In the genomic region with DNA sequence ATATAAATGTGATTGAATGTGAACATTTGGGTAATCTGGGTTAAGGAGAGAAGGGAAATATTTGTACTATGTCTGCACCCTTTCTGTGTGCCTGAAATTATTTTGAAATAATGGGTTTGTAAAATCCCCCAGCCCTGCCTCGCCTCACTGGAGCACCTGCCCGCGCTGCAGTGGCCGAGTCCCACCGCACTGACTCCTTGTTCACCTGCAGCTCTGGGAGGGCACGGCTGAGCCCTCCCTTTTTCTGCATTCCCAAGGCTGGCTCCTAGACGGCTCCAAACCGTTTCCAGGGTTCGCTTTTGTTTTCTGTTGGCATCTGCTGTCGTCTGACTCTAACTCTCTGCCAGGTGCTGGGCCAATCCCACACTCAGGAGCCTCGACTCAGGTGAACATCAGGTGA, we compare ENCODE assay signal across 21 cellular contexts. TPM values are rescaled to one million over a fixed set of nuclear protein-coding genes. Genes with fewer than 3 reads are reported as not detected.
DNase-seq lines count a peak whose midpoint lies in the region; ATAC-seq, FAIRE-seq and TF ChIP-seq lines count a peak whose summit lies in the region.
"Had no signal": no experiment of that assay in that cellular context is flagged by ENCODE, and none has a peak within 500 bp of the region (broad histone marks: within the 10 kb centered on the region; RNA-seq: fewer than 3 reads in every experiment).

No MANE protein-coding gene starts in this region.

- TF ChIP-seq CTCF in natural killer cell (IDR thresholded peaks at IDR 0.05): no peak
- TF ChIP-seq CTCF in H1 (IDR thresholded peaks at IDR 0.05; ENCODE audit: control extremely low read depth in 1 of 3, insufficient read depth in 1 of 3, low read depth in 1 of 3, low read length in 3 of 3): no peak
- TF ChIP-seq CTCF in ascending aorta (IDR thresholded peaks at IDR 0.05): no peak

- no peaks in the 10 kb centered on the region for H3K4me1 ChIP-seq in H1 (replicated peaks in 1 of 4; ENCODE audit: control insufficient read depth in 3 of 4, insufficient read depth in 4 of 4, low read length in 3 of 4)
- no peaks in the 10 kb centered on the region for H3K4me1 ChIP-seq in ascending aorta
- H3K4me1 ChIP-seq: HAP-1 had no signal

- no peak for TF ChIP-seq POLR2A in H1 (IDR thresholded peaks at IDR 0.05; ENCODE audit: control extremely low read depth in 1 of 2, low read depth in 2 of 2, low read length in 2 of 2)

- no peaks in the 10 kb centered on the region for H3K23me2 ChIP-seq in H1 (ENCODE audit: low read depth, low read length)

- H3K18ac ChIP-seq in H1 (ENCODE audit: extremely low read depth, low read length): no peak overlapping the region

- no peak for FAIRE-seq in H1 (lab: Jason Lieb, UNC)
- FAIRE-seq: A549, GM12892, GM19239, HepG2, HTR-8/SVneo had no signal

- H3K4me1 Mint-ChIP-seq in natural killer cell treated with Interleukin-12 subunit alpha and Interleukin-12 subunit beta and Interleukin-15 and Interleukin-18, amount 100 ng/mL, for 72 hours (ENCODE audit: low read depth in 2 of 2): no peaks in the 10 kb centered on the region
- no peaks in the 10 kb centered on the region for H3K4me1 Mint-ChIP-seq in natural killer cell
- H3K4me1 Mint-ChIP-seq: CD4-positive, alpha-beta memory T cell had no signal

- H3K79me1 ChIP-seq in H1 (ENCODE audit: low read depth, low read length): no peaks in the 10 kb centered on the region

- no peak overlapping the region for H3K23ac ChIP-seq in H1 (ENCODE audit: insufficient read length)

- H2AK5ac ChIP-seq in H1 (ENCODE audit: low read depth, low read length): no peak overlapping the region

- no peak for TF ChIP-seq EP300 in H1 (IDR thresholded peaks at IDR 0.05; ENCODE audit: borderline replicate concordance in 1 of 2, low read depth in 2 of 2, low read length in 2 of 2)

- H3K27me3 ChIP-seq in H1 (replicated peaks in 1 of 4; ENCODE audit: control insufficient read depth in 3 of 4, extremely low read depth in 1 of 4, insufficient read depth in 3 of 4, low read length in 3 of 4) (no peaks in the 10 kb centered on the region), ascending aorta (no peaks in the 10 kb centered on the region)
- H3K27me3 ChIP-seq: BE2C had no signal

- no peak overlapping the region for H4K5ac ChIP-seq in H1 (ENCODE audit: insufficient read length, low read depth, low read length)

- H3K9ac ChIP-seq in H1 (replicated peaks in 1 of 4; ENCODE audit: extremely low read depth in 1 of 4, low read depth in 3 of 4, low read length in 3 of 4): no peak overlapping the region
- H3K9ac ChIP-seq: GM23248 had no signal

- intact Hi-C loops in natural killer cell (cut with micrococcal nuclease) (no loop called here), ascending aorta (cut with DNase I) (no loop called here)

- no peak overlapping the region for H3K27ac ChIP-seq in H1 (ENCODE audit: low read depth, low read length)
- H3K27ac ChIP-seq in ascending aorta: no peak overlapping the region
- H3K27ac ChIP-seq: C4-2B had no signal

- H2BK20ac ChIP-seq in H1 (ENCODE audit: low read length): no peak overlapping the region

- peak; percentile 44 for DNase-seq in natural killer cell treated with Interleukin-12 subunit alpha and Interleukin-12 subunit beta and Interleukin-15 and Interleukin-18, amount 100 ng/mL, for 72 hours (ENCODE audit: low spot score)
- DNase-seq in natural killer cell (no peak), NCI-H1105 treated with DMSO at 0.1 percent for 48 hours (lab: John Stamatoyannopoulos, UW) (peak; percentile 67), H1 (ENCODE audit: low read depth in 1 of 2, low spot score in 2 of 2) (no peak), islet precursor cell (no peak), MV-4-11 (lab: John Stamatoyannopoulos, UW) (no peak), ascending aorta (ENCODE audit: low spot score in 2 of 2) (no peak)
- DNase-seq: BE2C; CD4-positive, alpha-beta memory T cell; DND-41; GDM1; HFFc6 had no signal

- no peak overlapping the region for H3K56ac ChIP-seq in H1 (replicated peaks; ENCODE audit: insufficient read length, low read depth, low read length)

- H4K8ac ChIP-seq in H1 (ENCODE audit: extremely low read depth, insufficient read depth, low read length): peak overlapping the region; percentile 41; the same call in 1 of the 2 replicates

- H2BK15ac ChIP-seq in H1 (ENCODE audit: low read length): no peak overlapping the region; the same call in 1 of the 2 replicates

- H3K4me3 Mint-ChIP-seq in natural killer cell treated with Interleukin-12 subunit alpha and Interleukin-12 subunit beta and Interleukin-15 and Interleukin-18, amount 100 ng/mL, for 72 hours: no peak overlapping the region
- H3K4me3 Mint-ChIP-seq in natural killer cell: no peak overlapping the region
- H3K4me3 Mint-ChIP-seq: CD4-positive, alpha-beta memory T cell; HFFc6 had no signal

- H2BK5ac ChIP-seq in H1 (ENCODE audit: low read depth, low read length): no peak overlapping the region

- no peaks in the 10 kb centered on the region for H3K36me3 Mint-ChIP-seq in natural killer cell treated with Interleukin-12 subunit alpha and Interleukin-12 subunit beta and Interleukin-15 and Interleukin-18, amount 100 ng/mL, for 72 hours
- no peaks in the 10 kb centered on the region for H3K36me3 Mint-ChIP-seq in natural killer cell
- H3K36me3 Mint-ChIP-seq: CD4-positive, alpha-beta memory T cell had no signal

- CTCF ChIA-PET in H1 (lab: Charles Lee; ENCODE audit: partially characterized antibody): no interaction called here

- H2AFZ ChIP-seq in H1 (ENCODE audit: low read length): no peak overlapping the region
- H2AFZ ChIP-seq: GM23248 had no signal

- no peak overlapping the region for H3K14ac ChIP-seq in H1 (ENCODE audit: insufficient read length)

- H3K36me3 ChIP-seq in H1 (ENCODE audit: control insufficient read depth in 2 of 4, insufficient read depth in 4 of 4, low read length in 3 of 4) (no peaks in the 10 kb centered on the region), ascending aorta (no peaks in the 10 kb centered on the region)
- H3K36me3 ChIP-seq: BE2C, HAP-1 had no signal

- no peak for TF ChIP-seq RAD21 in H1 (IDR thresholded peaks at IDR 0.05 in 1 of 2, conservative IDR thresholded peaks at IDR 0.05 in 1 of 2; ENCODE audit: low read depth in 2 of 2, low read length in 2 of 2)

- no peak for ATAC-seq in natural killer cell treated with Interleukin-12 subunit alpha and Interleukin-12 subunit beta and Interleukin-15 and Interleukin-18, amount 100 ng/mL, for 72 hours
- no peak for ATAC-seq in natural killer cell
- ATAC-seq: A549, HepG2 had no signal

- POLR2A ChIA-PET in H1 (lab: Charles Lee; ENCODE audit: partially characterized antibody): no interaction called here

- H3K9me3 ChIP-seq in H1 (ENCODE audit: insufficient read depth in 2 of 2, low read depth in 1 of 2, low read length in 1 of 2) (no peaks in the 10 kb centered on the region), ascending aorta (no peaks in the 10 kb centered on the region)
- H3K9me3 ChIP-seq: A549, BE2C, HAP-1 had no signal

- no peak overlapping the region for H3K27ac Mint-ChIP-seq in natural killer cell treated with Interleukin-12 subunit alpha and Interleukin-12 subunit beta and Interleukin-15 and Interleukin-18, amount 100 ng/mL, for 72 hours
- H3K27ac Mint-ChIP-seq in natural killer cell: no peak overlapping the region

- 88% methylated on average over 11 of the region's 11 CpGs; no CpG with 5 or more reads in 1 of the 2 experiments for WGBS in H1 (ENCODE audit: extremely low coverage in 1 of 2, insufficient coverage in 1 of 2, insufficient read length in 1 of 2, insufficient replicate concordance in 2 of 2, low coverage in 1 of 2, low lambda C conversion rate in 2 of 2, missing lambda C conversion rate in 1 of 2), 2 experiments

- no peak overlapping the region for H3K4me3 ChIP-seq in H1 (ENCODE audit: extremely low read depth in 1 of 4, insufficient read depth in 2 of 4, low read depth in 3 of 4, low read length in 4 of 4)
- H3K4me3 ChIP-seq in ascending aorta: no peak overlapping the region
- H3K4me3 ChIP-seq: A549, GM23248, HAP-1 had no signal

- no peak overlapping the region for H4K91ac ChIP-seq in H1 (replicated peaks; ENCODE audit: insufficient read length, low read length)

- peaks cover 9 to 14% of the 10 kb centered on the region in 2 donors for H3K27me3 Mint-ChIP-seq in natural killer cell treated with Interleukin-12 subunit alpha and Interleukin-12 subunit beta and Interleukin-15 and Interleukin-18, amount 100 ng/mL, for 72 hours
- peaks cover 2 to 17% of the 10 kb centered on the region in 2 donors for H3K27me3 Mint-ChIP-seq in natural killer cell (ENCODE audit: low read depth in 2 of 2)

- H4K20me1 ChIP-seq in H1 (replicated peaks in 1 of 2; ENCODE audit: control insufficient read depth in 1 of 2, insufficient read depth in 2 of 2, low read length in 2 of 2): no peaks in the 10 kb centered on the region

- no peak overlapping the region for H3K4ac ChIP-seq in H1 (replicated peaks; ENCODE audit: insufficient read length, low read depth, low read length)

- H2BK12ac ChIP-seq in H1 (ENCODE audit: low read depth, low read length): no peak overlapping the region

- no peaks in the 10 kb centered on the region for H3K9me3 Mint-ChIP-seq in natural killer cell treated with Interleukin-12 subunit alpha and Interleukin-12 subunit beta and Interleukin-15 and Interleukin-18, amount 100 ng/mL, for 72 hours
- no peaks in the 10 kb centered on the region for H3K9me3 Mint-ChIP-seq in natural killer cell
- H3K9me3 Mint-ChIP-seq: HFFc6 had no signal

- H3K4me2 ChIP-seq in H1 (ENCODE audit: insufficient read depth in 1 of 2, low read depth in 2 of 2, low read length in 2 of 2): no peak overlapping the region

- no peak overlapping the region for H2BK120ac ChIP-seq in H1 (replicated peaks; ENCODE audit: low read depth, low read length)

- H3K79me2 ChIP-seq in H1 (ENCODE audit: control insufficient read depth in 1 of 2, insufficient read depth in 2 of 2, low read length in 2 of 2): no peaks in the 10 kb centered on the region

RNA-seq across cellular contexts. Expression of a gene that starts 17.6 kb away (rescaled TPM):
- 1 to 10 TPM; 3.7 to 7.7 TPM for total RNA-seq in natural killer cell treated with Interleukin-12 subunit alpha and Interleukin-12 subunit beta and Interleukin-15 and Interleukin-18, amount 100 ng/mL, for 72 hours
- total RNA-seq in natural killer cell: 1 to 10 TPM; 3.2 to 5.3 (median 3.6) TPM
- 32.7 and 35.9 TPM in 2 replicates for total RNA-seq in H1 (2021; fragmentation: NEBNext Ultra II Directional; extraction: Animal tissue kit (Norgen Biotek cat#: 25700))
- 9.8 and 17.4 TPM in 2 replicates for polyA plus RNA-seq in H1 (2011; rRNA removed)
- polyA plus RNA-seq in H1 (2011; cell fraction: cytosol; rRNA removed): 18.3 TPM
- 33.1 TPM for polyA plus RNA-seq in H1 (2011; cell fraction: nucleus; rRNA removed)
- 15.6 to 25.7 TPM (median 25.0 TPM) in 4 replicates for polyA plus RNA-seq in H1 (2012, experiment 1 of 2)
- polyA plus RNA-seq in H1 (2012, experiment 2 of 2): 13.2 TPM
- 15.4 TPM for polyA plus RNA-seq in H1 (2013, experiment 1 of 2)
- 14.5 TPM for polyA plus RNA-seq in H1 (2013, experiment 2 of 2)
- polyA minus RNA-seq in H1 (2011; rRNA and poly(A)+ RNA removed): 8.9 and 10.6 TPM in 2 replicates
- 23.6 TPM for polyA minus RNA-seq in H1 (2011; cell fraction: cytosol; rRNA and poly(A)+ RNA removed)
- 12.8 TPM for polyA minus RNA-seq in H1 (2011; cell fraction: nucleus; rRNA and poly(A)+ RNA removed)
- total RNA-seq in ascending aorta: 25.5 TPM

RNA-seq across cellular contexts. Expression of a gene that starts 38.5 kb away (rescaled TPM):
- total RNA-seq in natural killer cell treated with Interleukin-12 subunit alpha and Interleukin-12 subunit beta and Interleukin-15 and Interleukin-18, amount 100 ng/mL, for 72 hours: 10 to 100 TPM; 38.2 to 78.3 TPM
- 10 to 100 TPM; 15.6 to 26.7 (median 24.7) TPM for total RNA-seq in natural killer cell
- total RNA-seq in H1 (2021; fragmentation: NEBNext Ultra II Directional; extraction: Animal tissue kit (Norgen Biotek cat#: 25700)): 78.6 and 78.8 TPM in 2 replicates
- 476 and 530 TPM in 2 replicates for polyA plus RNA-seq in H1 (2011; rRNA removed)
- 259 TPM for polyA plus RNA-seq in H1 (2011; cell fraction: cytosol; rRNA removed)
- 320 TPM for polyA plus RNA-seq in H1 (2011; cell fraction: nucleus; rRNA removed)
- 55.2 to 114 TPM (median 111 TPM) in 4 replicates for polyA plus RNA-seq in H1 (2012, experiment 1 of 2)
- polyA plus RNA-seq in H1 (2012, experiment 2 of 2): 122 TPM
- polyA plus RNA-seq in H1 (2013, experiment 1 of 2): 112 TPM
- polyA plus RNA-seq in H1 (2013, experiment 2 of 2): 119 TPM
- polyA minus RNA-seq in H1 (2011; rRNA and poly(A)+ RNA removed): 161 and 164 TPM in 2 replicates
- polyA minus RNA-seq in H1 (2011; cell fraction: cytosol; rRNA and poly(A)+ RNA removed): 116 TPM
- 86.0 TPM for polyA minus RNA-seq in H1 (2011; cell fraction: nucleus; rRNA and poly(A)+ RNA removed)
- total RNA-seq in ascending aorta: 57.3 TPM

RNA-seq across cellular contexts. Expression of a gene that starts 59.3 kb away (rescaled TPM):
- total RNA-seq in natural killer cell treated with Interleukin-12 subunit alpha and Interleukin-12 subunit beta and Interleukin-15 and Interleukin-18, amount 100 ng/mL, for 72 hours: not detected
- total RNA-seq in natural killer cell: not detected
- total RNA-seq in H1 (2021; fragmentation: NEBNext Ultra II Directional; extraction: Animal tissue kit (Norgen Biotek cat#: 25700)): not detected in 2 replicates
- polyA plus RNA-seq in H1 (2011; rRNA removed): not detected in 2 replicates
- polyA plus RNA-seq in H1 (2011; cell fraction: cytosol; rRNA removed): not detected
- not detected for polyA plus RNA-seq in H1 (2011; cell fraction: nucleus; rRNA removed)
- polyA plus RNA-seq in H1 (2012, experiment 1 of 2): 0.24 TPM in 1 of 4 replicates, not detected in the others
- not detected for polyA plus RNA-seq in H1 (2012, experiment 2 of 2)
- 0.20 TPM for polyA plus RNA-seq in H1 (2013, experiment 1 of 2)
- polyA plus RNA-seq in H1 (2013, experiment 2 of 2): not detected
- not detected in 2 replicates for polyA minus RNA-seq in H1 (2011; rRNA and poly(A)+ RNA removed)
- polyA minus RNA-seq in H1 (2011; cell fraction: cytosol; rRNA and poly(A)+ RNA removed): not detected
- polyA minus RNA-seq in H1 (2011; cell fraction: nucleus; rRNA and poly(A)+ RNA removed): not detected
- total RNA-seq in ascending aorta: not detected
- total RNA-seq: CD4-positive, alpha-beta memory T cell; GM23248; HepG2 had no signal
- polyA plus RNA-seq: A549; AG04450; CD4-positive, alpha-beta memory T cell; GM23248; HepG2 had no signal

Comparison
In these comparisons a context has a peak if more than half of its experiments do, and no peak if none do; other contexts are left out.
1. DNase-seq: peak in natural killer cell treated with Interleukin-12 subunit alpha and Interleukin-12 subunit beta and Interleukin-15 and Interleukin-18, amount 100 ng/mL, for 72 hours (single experiment) and NCI-H1105 treated with DMSO at 0.1 percent for 48 hours (single experiment); none in natural killer cell (single experiment), H1 (0 of 2), islet precursor cell (single experiment), MV-4-11 (single experiment) and ascending aorta (0 of 2).